Comparison of ENCODE assay signal across 8 cellular contexts in genomic region chr13:113209336-113209879, GRCh38. TPM values are rescaled to one million over a fixed set of nuclear protein-coding genes. Genes with fewer than 3 reads are reported as not detected.
DNase-seq lines count a peak whose midpoint lies in the region; ATAC-seq and TF ChIP-seq lines count a peak whose summit lies in the region.

TSS of gene CUL4A (plus strand) at chr13:113209613. CDS start at chr13:113209628, 15 bp downstream.

- H3K27me3 ChIP-seq in right cardiac atrium (ENCODE audit: control insufficient read depth, insufficient read depth) (no peaks in the 10 kb centered on the region), vagina (no peaks in the 10 kb centered on the region)

- WGBS in right cardiac atrium: under 1% methylated on average over 81 of the region's 81 CpGs

- no peak for TF ChIP-seq POLR2A in vagina (IDR thresholded peaks at IDR 0.05)

- H3K4me1 ChIP-seq in right cardiac atrium (ENCODE audit: control insufficient read depth, insufficient read depth, low read length) (peaks cover 4% of the 10 kb centered on the region), vagina (peaks cover 77% of the 10 kb centered on the region)

- intact Hi-C loops in right cardiac atrium (cut with DNase I) (no loop called here), vagina (cut with DNase I) (loop anchor here (10.0 kb wide), 1 partner anchor 85 kb away; the partner anchor contains the start of gene LAMP1)

- H3K4me3 ChIP-seq in right cardiac atrium (ENCODE audit: low read length): peak within 1 kb of the TSS; percentile 99
- peak within 1 kb of the TSS; percentile 78 to 98 for H3K4me3 ChIP-seq in vagina

- peaks cover 0 to 9% of the 10 kb centered on the region in 2 donors for H3K36me3 ChIP-seq in vagina

- ATAC-seq in GM21825 (IDR thresholded peaks at IDR 0.05; ENCODE audit: unreplicated experiment) (peak; percentile 47), right cardiac atrium (peak; percentile 80 to 83)

- H3K9me3 ChIP-seq in right cardiac atrium (ENCODE audit: control insufficient read depth, low read length) (no peaks in the 10 kb centered on the region), vagina (no peaks in the 10 kb centered on the region)

- H3K27ac ChIP-seq in angular gyrus (ENCODE audit: low read depth, low read length) (peak within 1 kb of the TSS; percentile 97), right cardiac atrium (ENCODE audit: low read length) (peak within 1 kb of the TSS; percentile 98), vagina (peak within 1 kb of the TSS; percentile 99)

- DNase-seq in GM04504 (ENCODE audit: low read depth) (peak; percentile 45), Kasumi-1 (lab: John Stamatoyannopoulos, UW) (peak; percentile 35 to 54), T-helper 1 cell (peak; percentile 53 to 74 (median 62)), right cardiac atrium (peak; percentile 78 to 93 (median 93)), putamen (ENCODE audit: low spot score) (peak; percentile 74), vagina (ENCODE audit: extremely low spot score in 2 of 2) (no peak)

- no peak for TF ChIP-seq CTCF in vagina (IDR thresholded peaks at IDR 0.05)

RNA-seq across cellular contexts. Expression of gene CUL4A, which starts in this region (rescaled TPM):
- total RNA-seq in right cardiac atrium (100 to 1,000 TPM in 2 of 4 donors, 10 to 100 TPM in 2; 82.5 to 113 (median 99.9) TPM), vagina (110 TPM)
- 53.1 TPM for polyA plus RNA-seq in right cardiac atrium

Comparison
In these comparisons a context has a peak if more than half of its experiments do, and no peak if none do; other contexts are left out.
1. DNase-seq: peak in GM04504 (single experiment), Kasumi-1 (2 of 2), T-helper 1 cell (5 of 5), right cardiac atrium (3 of 3) and putamen (single experiment); none in vagina (0 of 2).
2. Peak in every context shown above with its lines, with median percentiles within 50 percentile points of each other: H3K27ac ChIP-seq.